ENCODE assay signal across 8 cellular contexts in the genomic region with DNA sequence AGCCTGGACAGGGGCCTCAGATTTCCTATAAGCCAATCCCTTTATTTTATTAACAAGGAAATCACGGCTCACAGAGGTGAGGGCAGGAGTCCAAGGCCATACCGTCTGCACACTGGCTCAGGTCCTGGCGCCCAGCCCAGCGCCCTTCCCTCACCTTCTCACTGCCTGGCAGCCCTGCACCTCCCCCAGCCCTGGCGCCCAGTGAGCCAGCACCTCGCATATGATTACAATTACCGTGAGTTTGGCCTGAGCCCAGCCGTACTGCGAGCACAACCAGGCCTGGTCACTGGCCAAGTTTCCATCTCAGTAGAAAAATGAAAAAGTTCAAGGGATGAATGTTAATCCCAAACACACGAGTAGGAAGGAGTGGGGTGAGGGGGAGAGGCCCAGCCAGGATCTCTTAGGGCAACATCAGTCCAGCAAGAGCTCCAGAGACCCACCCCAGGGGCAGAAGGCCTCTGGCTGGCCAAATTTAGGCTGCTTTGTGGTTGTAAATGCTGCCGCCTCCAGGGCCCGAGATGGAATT.
A peak's percentile ranks its signal among the peaks of the same experiment; 100 is the strongest.
DNase-seq lines count a peak whose midpoint lies in the region; ATAC-seq and TF ChIP-seq lines count a peak whose summit lies in the region.

No MANE protein-coding gene starts in this region.

- H3K4me1 Mint-ChIP-seq in MCF 10A (ENCODE audit: insufficient read depth, unreplicated experiment) (peaks cover 52% of the 10 kb centered on the region), type B pancreatic cell (ENCODE audit: unreplicated experiment) (peaks cover 37% of the 10 kb centered on the region)
- no peaks in the 10 kb centered on the region for H3K4me1 Mint-ChIP-seq in effector memory CD8-positive, alpha-beta T cell (ENCODE audit: low read depth in 2 of 2)

- DNase-seq in activated effector memory CD4-positive, alpha-beta T cell treated with anti-CD3 and anti-CD28 coated beads, Interleukin-2, amount 50 U/mL, for 16 hours = peak; percentile 34
- no peak for DNase-seq in activated effector memory CD4-positive, alpha-beta T cell treated with Interleukin-2 at 50 U/mL for 16 hours
- peak; percentile 98 for DNase-seq in MCF 10A (ENCODE audit: unreplicated experiment)
- peak; percentile 95 for DNase-seq in left lobe of liver (ENCODE audit: low spot score)
- DNase-seq in type B pancreatic cell (ENCODE audit: extremely low spot score, unreplicated experiment) = no peak
- DNase-seq in CD1c-positive myeloid dendritic cell (ENCODE audit: extremely low spot score) = no peak
- no peak for DNase-seq in effector memory CD8-positive, alpha-beta T cell

- POLR2A ChIA-PET in MCF 10A (lab: Yijun Ruan, JAX) = interaction anchor here (1.0 to 3.2 kb wide), 5 partner anchors 9 to 202 kb away, joined by 3 to 31 read pairs (median 10); no protein-coding TSS in a partner anchor

- TF ChIP-seq CTCF in MCF 10A (IDR thresholded peaks at IDR 0.05; ENCODE audit: unreplicated experiment) (no peak), type B pancreatic cell (conservative IDR thresholded peaks at IDR 0.05) (no peak)

- H3K9me3 Mint-ChIP-seq in MCF 10A (ENCODE audit: unreplicated experiment) = no peaks in the 10 kb centered on the region
- no peaks in the 10 kb centered on the region for H3K9me3 Mint-ChIP-seq in type B pancreatic cell
- H3K9me3 Mint-ChIP-seq in effector memory CD8-positive, alpha-beta T cell = no peaks in the 10 kb centered on the region

- CTCF ChIA-PET in MCF 10A (lab: Yijun Ruan, JAX) = interaction anchor here (0.6 to 1.9 kb wide), 5 partner anchors 26 to 539 kb away, joined by 3 to 5 read pairs (median 3); no protein-coding TSS in a partner anchor

- H3K4me3 Mint-ChIP-seq in MCF 10A (ENCODE audit: unreplicated experiment) (peak overlapping the region; percentile 47), type B pancreatic cell (peak overlapping the region; percentile 20)
- no peak overlapping the region for H3K4me3 Mint-ChIP-seq in effector memory CD8-positive, alpha-beta T cell

- ATAC-seq in left lobe of liver = peak; percentile 87
- no peak for ATAC-seq in effector memory CD8-positive, alpha-beta T cell (replicated peaks)
- ATAC-seq in HG02885 (IDR thresholded peaks at IDR 0.05; ENCODE audit: poor library complexity, unreplicated experiment) = no peak

- H3K27ac Mint-ChIP-seq in MCF 10A (ENCODE audit: low read depth, unreplicated experiment) = peak overlapping the region; percentile 70
- H3K27ac Mint-ChIP-seq in type B pancreatic cell = peak overlapping the region; percentile 29
- H3K27ac Mint-ChIP-seq in effector memory CD8-positive, alpha-beta T cell = no peak overlapping the region

- BruUV-seq in MCF 10A (replicated peaks; lab: Mats Ljungman, UMichigan) = no TSS peak

- no peaks in the 10 kb centered on the region for H3K27me3 Mint-ChIP-seq in MCF 10A (ENCODE audit: insufficient read depth, unreplicated experiment)
- H3K27me3 Mint-ChIP-seq in type B pancreatic cell = peaks cover 16% of the 10 kb centered on the region
- peaks cover 36 to 62% of the 10 kb centered on the region in 2 donors for H3K27me3 Mint-ChIP-seq in effector memory CD8-positive, alpha-beta T cell

- no peaks in the 10 kb centered on the region for H3K36me3 Mint-ChIP-seq in MCF 10A (ENCODE audit: insufficient read depth, unreplicated experiment)
- H3K36me3 Mint-ChIP-seq in type B pancreatic cell = no peaks in the 10 kb centered on the region
- H3K36me3 Mint-ChIP-seq in effector memory CD8-positive, alpha-beta T cell (ENCODE audit: insufficient read depth) = no peaks in the 10 kb centered on the region

- intact Hi-C loops in MCF 10A (cut with micrococcal nuclease) = no loop called here

Comparison
In these comparisons a context has a peak if more than half of its experiments do, and no peak if none do; other contexts are left out.
1. DNase-seq: peak in activated effector memory CD4-positive, alpha-beta T cell treated with anti-CD3 and anti-CD28 coated beads, Interleukin-2, amount 50 U/mL, for 16 hours (single experiment), MCF 10A (single experiment) and left lobe of liver (single experiment); none in activated effector memory CD4-positive, alpha-beta T cell treated with Interleukin-2 at 50 U/mL for 16 hours (single experiment), type B pancreatic cell (single experiment), CD1c-positive myeloid dendritic cell (single experiment) and effector memory CD8-positive, alpha-beta T cell (0 of 3).
2. H3K27ac Mint-ChIP-seq: peak in MCF 10A (single experiment) and type B pancreatic cell (single experiment); none in effector memory CD8-positive, alpha-beta T cell (0 of 2).
3. H3K4me3 Mint-ChIP-seq: peak in MCF 10A (single experiment) and type B pancreatic cell (single experiment); none in effector memory CD8-positive, alpha-beta T cell (0 of 2).